In genomic region chr5:169286572-169287325, GRCh38 we compare ENCODE assay signal across 24 cellular contexts. TPM values are rescaled to one million over a fixed set of nuclear protein-coding genes. Genes with fewer than 3 reads are reported as not detected.
DNase-seq lines count a peak whose midpoint lies in the region; ATAC-seq lines count a peak whose summit lies in the region.
"Had no signal": no experiment of that assay in that cellular context is flagged by ENCODE, and none has a peak within 500 bp of the region (broad histone marks: within the 10 kb centered on the region; RNA-seq: fewer than 3 reads in every experiment).

No MANE protein-coding gene starts in this region.

- no peaks in the 10 kb centered on the region for H3K9me3 ChIP-seq in aorta (ENCODE audit: control insufficient read depth, low read length)
- H3K9me3 ChIP-seq: prostate gland had no signal

- 7 to 8% methylated on average over 10 to 11 of the region's 11 CpGs for WGBS in aorta, 2 donors

- DNase-seq in Right ventricle myocardium inferior (ENCODE audit: missing footprints) (no peak), cardiac septum (ENCODE audit: low spot score) (no peak), left ventricle myocardium superior (peak; percentile 54), putamen (ENCODE audit: low spot score) (peak; percentile 67), aorta (peak; percentile 55 to 79), COLO668 (lab: John Stamatoyannopoulos, UW; ENCODE audit: unreplicated experiment) (no peak), NCI-H82 treated with DMSO at 0.1 percent for 48 hours (lab: John Stamatoyannopoulos, UW; ENCODE audit: unreplicated experiment) (no peak)
- DNase-seq: activated CD4-positive, alpha-beta T cell treated with anti-CD3 and anti-CD28 coated beads for 4 hours; activated CD8-positive, alpha-beta memory T cell treated with anti-CD3 and anti-CD28 coated beads, Interleukin-2, amount 10 ng/mL, durations not matched to agents 7 days and 5 days; activated naive CD8-positive, alpha-beta T cell treated with anti-CD3 and anti-CD28 coated beads, Interleukin-2, amount 10 ng/mL, durations not matched to agents 7 days and 5 days; brain microvascular endothelial cell; HFFc6; Kasumi-1; NCI-H1092 treated with DMSO at 0.1 percent for 48 hours; NCI-H526; PC-9; spleen; stomach; T-helper 1 cell had no signal

- no peak overlapping the region for H3K4me3 ChIP-seq in aorta (ENCODE audit: low read length in 2 of 2)
- H3K4me3 ChIP-seq: A549; BLaER1 treated with 17β-estradiol and CSF1 and Interleukin-3, amounts not matched to agents 10 nM and 100 nM; PC-9; prostate gland; spleen; stomach had no signal

- intact Hi-C loops in Right ventricle myocardium inferior (cut with DNase I) (no loop called here), cardiac septum (cut with DNase I) (no loop called here), left ventricle myocardium superior (cut with micrococcal nuclease) (no loop called here), aorta (cut with DNase I) (loop anchor here in 1 of 2 donors (10.0 kb wide), 1 partner anchor 82 kb away; no protein-coding TSS in a partner anchor)

- no peaks in the 10 kb centered on the region for H3K27me3 ChIP-seq in aorta (ENCODE audit: control insufficient read depth in 1 of 2, insufficient read depth in 2 of 2, low read length in 1 of 2)
- H3K27me3 ChIP-seq: BLaER1 treated with 17β-estradiol and CSF1 and Interleukin-3, amounts not matched to agents 10 nM and 100 nM; stomach had no signal

- H3K36me3 ChIP-seq in aorta (ENCODE audit: control insufficient read depth in 1 of 2, insufficient read depth in 2 of 2, low read length in 1 of 2), result no peaks in the 10 kb centered on the region
- H3K36me3 ChIP-seq: BLaER1 treated with 17β-estradiol and CSF1 and Interleukin-3, amounts not matched to agents 10 nM and 100 nM; brain microvascular endothelial cell; prostate gland; spleen; stomach had no signal

- peak overlapping the region; percentile 84 to 85 for H3K27ac ChIP-seq in aorta (ENCODE audit: low read depth in 1 of 2, low read length in 2 of 2)
- H3K27ac ChIP-seq: A549; BLaER1 treated with 17β-estradiol and CSF1 and Interleukin-3, amounts not matched to agents 10 nM and 100 nM; brain microvascular endothelial cell; PC-9; prostate gland; spleen had no signal

- ATAC-seq in Right ventricle myocardium inferior, result peak; percentile 88
- ATAC-seq in left ventricle myocardium superior, result peak; percentile 97
- peak; percentile 60 for ATAC-seq in aorta (ENCODE audit: low FRiP score)
- no peak for ATAC-seq in GM18873 (IDR thresholded peaks at IDR 0.05; ENCODE audit: low FRiP score, unreplicated experiment)
- ATAC-seq: A549; activated CD8-positive, alpha-beta memory T cell treated with anti-CD3 and anti-CD28 coated beads, Interleukin-2, amount 10 ng/mL, durations not matched to agents 7 days and 5 days; natural killer cell treated with Interleukin-12 subunit alpha and Interleukin-12 subunit beta and Interleukin-15 and Interleukin-18, amount 100 ng/mL, for 72 hours had no signal

- H3K4me1 ChIP-seq in aorta (ENCODE audit: control insufficient read depth in 1 of 2, insufficient read depth in 2 of 2, low read length in 2 of 2), result peaks cover 0 to 1% of the 10 kb centered on the region in 2 donors
- H3K4me1 ChIP-seq: BLaER1 treated with 17β-estradiol and CSF1 and Interleukin-3, amounts not matched to agents 10 nM and 100 nM; prostate gland; spleen had no signal

RNA-seq across cellular contexts. Expression of gene SLIT3, which starts 14.2 kb away (rescaled TPM):
- total RNA-seq in Right ventricle myocardium inferior, result 12.4 TPM
- 16.6 TPM for total RNA-seq in cardiac septum
- total RNA-seq in left ventricle myocardium superior, result 8.4 TPM
- 100 to 1,000 TPM in 1 of 2 donors, 10 to 100 TPM in 1; 85.0 to 108 TPM for total RNA-seq in aorta
- polyA plus RNA-seq in aorta, result 10 to 100 TPM in 1 of 2 donors, 1 to 10 TPM in 1; 8.6 to 69.0 TPM
- total RNA-seq: activated naive CD8-positive, alpha-beta T cell treated with anti-CD3 and anti-CD28 coated beads, Interleukin-2, amount 10 ng/mL, durations not matched to agents 7 days and 5 days; PC-9 had no signal

Comparison
In these comparisons a context has a peak if more than half of its experiments do, and no peak if none do; other contexts are left out.
1. DNase-seq: peak in left ventricle myocardium superior (single experiment), putamen (single experiment) and aorta (2 of 2); none in Right ventricle myocardium inferior (single experiment), cardiac septum (single experiment), COLO668 (single experiment) and NCI-H82 treated with DMSO at 0.1 percent for 48 hours (single experiment).